ENCODE assay signal across 8 cellular contexts in genomic region chr3:196741401-196741761, GRCh38. TPM values are rescaled to one million over a fixed set of nuclear protein-coding genes. Genes with fewer than 3 reads are reported as not detected.
DNase-seq lines count a peak whose midpoint lies in the region; ATAC-seq lines count a peak whose summit lies in the region.

No MANE protein-coding gene starts in this region.

- ATAC-seq in stimulated activated naive CD8-positive, alpha-beta T cell treated with anti-CD3 and anti-CD28 coated beads, Interleukin-15, amount 100 ng/mL, for 72 hours = no peak
- ATAC-seq in GM18517 (IDR thresholded peaks at IDR 0.05; ENCODE audit: unreplicated experiment) = no peak

- no peaks in the 10 kb centered on the region for H3K27me3 Mint-ChIP-seq in activated CD4-positive, alpha-beta memory T cell treated with anti-CD3 and anti-CD28 coated beads for 36 hours
- H3K27me3 Mint-ChIP-seq in stimulated activated naive CD8-positive, alpha-beta T cell treated with anti-CD3 and anti-CD28 coated beads, Interleukin-15, amount 100 ng/mL, for 72 hours = no peaks in the 10 kb centered on the region

- peaks cover 32% of the 10 kb centered on the region for H3K4me1 Mint-ChIP-seq in activated CD4-positive, alpha-beta memory T cell treated with anti-CD3 and anti-CD28 coated beads for 36 hours (ENCODE audit: low read depth)
- peaks cover 32% of the 10 kb centered on the region for H3K4me1 Mint-ChIP-seq in stimulated activated naive CD8-positive, alpha-beta T cell treated with anti-CD3 and anti-CD28 coated beads, Interleukin-15, amount 100 ng/mL, for 72 hours

- H3K27ac Mint-ChIP-seq in activated CD4-positive, alpha-beta memory T cell treated with anti-CD3 and anti-CD28 coated beads for 36 hours = peak overlapping the region; percentile 96
- H3K27ac Mint-ChIP-seq in stimulated activated naive CD8-positive, alpha-beta T cell treated with anti-CD3 and anti-CD28 coated beads, Interleukin-15, amount 100 ng/mL, for 72 hours = peak overlapping the region; percentile 93 to 95

- H3K4me1 ChIP-seq in iPS-18a (ENCODE audit: control insufficient read depth, low read depth, low read length) = peaks cover 10% of the 10 kb centered on the region

- no peaks in the 10 kb centered on the region for H3K27me3 ChIP-seq in iPS-18a (ENCODE audit: control insufficient read depth, insufficient read depth, low read length)

- no peak overlapping the region for H3K27ac ChIP-seq in iPS-18a (ENCODE audit: low read length)

- POLR2A ChIA-PET in activated CD4-positive, alpha-beta memory T cell treated with anti-CD3 and anti-CD28 coated beads for 36 hours (lab: Charles Lee) = interaction anchor here (0.6 to 3.2 kb wide), 5 partner anchors 11 to 135 kb away, joined by 3 to 28 read pairs (median 4); partner anchors contain the start of genes CEP19 and PIGX

- H3K36me3 ChIP-seq in iPS-18a (ENCODE audit: control insufficient read depth, low read depth, low read length) = no peaks in the 10 kb centered on the region

- CTCF ChIA-PET in activated CD4-positive, alpha-beta memory T cell treated with anti-CD3 and anti-CD28 coated beads for 36 hours (lab: Charles Lee) = no interaction called here

- peak; percentile 10 for DNase-seq in NCI-H1694 treated with DMSO at 0.1 percent for 48 hours (lab: John Stamatoyannopoulos, UW)
- DNase-seq in NCI-H1694 (lab: John Stamatoyannopoulos, UW) = no peak
- DNase-seq in activated CD4-positive, alpha-beta memory T cell treated with anti-CD3 and anti-CD28 coated beads for 36 hours = no peak
- DNase-seq in stimulated activated naive CD8-positive, alpha-beta T cell treated with anti-CD3 and anti-CD28 coated beads, Interleukin-15, amount 100 ng/mL, for 72 hours = no peak
- DNase-seq in pons (ENCODE audit: low spot score) = no peak
- DNase-seq in stimulated activated CD4-positive, alpha-beta T cell treated with anti-CD3 and anti-CD28 coated beads, Interleukin-4, amount 100 ng/mL, for 24 hours = no peak

- peak overlapping the region; percentile 92 for H3K4me3 ChIP-seq in iPS-18a (ENCODE audit: low read length)

- no peaks in the 10 kb centered on the region for H3K9me3 ChIP-seq in iPS-18a (ENCODE audit: control insufficient read depth, low read depth, low read length)

- H3K36me3 Mint-ChIP-seq in activated CD4-positive, alpha-beta memory T cell treated with anti-CD3 and anti-CD28 coated beads for 36 hours = peaks cover 23% of the 10 kb centered on the region

- H3K9ac ChIP-seq in iPS-18a (ENCODE audit: low read length) = peak overlapping the region; percentile 94

- peak overlapping the region; percentile 98 for H3K4me3 Mint-ChIP-seq in activated CD4-positive, alpha-beta memory T cell treated with anti-CD3 and anti-CD28 coated beads for 36 hours
- peak overlapping the region; percentile 82 to 96 for H3K4me3 Mint-ChIP-seq in stimulated activated naive CD8-positive, alpha-beta T cell treated with anti-CD3 and anti-CD28 coated beads, Interleukin-15, amount 100 ng/mL, for 72 hours

- intact Hi-C loops in activated CD4-positive, alpha-beta memory T cell treated with anti-CD3 and anti-CD28 coated beads for 36 hours (cut with micrococcal nuclease) = loop anchor here (1.0 to 5.0 kb wide), 4 partner anchors 14 to 201 kb away; partner anchors contain the start of gene NCBP2

- no peaks in the 10 kb centered on the region for H3K9me3 Mint-ChIP-seq in activated CD4-positive, alpha-beta memory T cell treated with anti-CD3 and anti-CD28 coated beads for 36 hours
- peaks cover 5 to 8% of the 10 kb centered on the region in 2 donors for H3K9me3 Mint-ChIP-seq in stimulated activated naive CD8-positive, alpha-beta T cell treated with anti-CD3 and anti-CD28 coated beads, Interleukin-15, amount 100 ng/mL, for 72 hours

RNA-seq across cellular contexts. Expression of gene PAK2, which starts 1.7 kb away (rescaled TPM):
- total RNA-seq in activated CD4-positive, alpha-beta memory T cell treated with anti-CD3 and anti-CD28 coated beads for 36 hours = 100 to 1,000 TPM in 1 of 2 experiments, 10 to 100 TPM in 1; 98.4 to 101 TPM

RNA-seq across cellular contexts. Expression of gene PIGX, which starts 29.2 kb away (rescaled TPM):
- total RNA-seq in activated CD4-positive, alpha-beta memory T cell treated with anti-CD3 and anti-CD28 coated beads for 36 hours = 10 to 100 TPM; 47.5 to 49.2 TPM

RNA-seq across cellular contexts. Expression of gene CEP19, which starts 29.3 kb away (rescaled TPM):
- total RNA-seq in activated CD4-positive, alpha-beta memory T cell treated with anti-CD3 and anti-CD28 coated beads for 36 hours = 1 to 10 TPM; 6.5 to 6.6 TPM
